12 cellular contexts compared by ENCODE assay signal in the genomic region with DNA sequence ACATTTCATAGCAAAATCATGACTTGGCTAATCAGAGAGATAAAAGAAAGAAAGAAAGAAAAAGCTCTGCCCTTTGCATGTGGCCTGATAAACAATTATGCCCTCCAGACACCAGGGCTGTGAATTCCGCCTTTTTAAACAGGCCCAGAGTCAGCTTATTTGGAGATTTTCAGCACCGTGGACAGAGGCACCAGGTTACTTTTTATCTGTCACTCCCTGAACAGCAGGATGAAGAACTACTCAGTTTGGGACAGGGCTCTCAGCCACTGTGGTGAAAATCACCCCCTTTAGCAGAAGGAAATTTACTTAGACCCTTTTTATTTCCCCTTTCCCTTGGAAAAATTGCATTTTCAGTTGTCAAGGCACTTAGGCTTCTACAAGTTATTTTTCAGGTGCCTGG.
DNase-seq lines count a peak whose midpoint lies in the region; TF ChIP-seq lines count a peak whose summit lies in the region.
"Had no signal": no experiment of that assay in that cellular context is flagged by ENCODE, and none has a peak within 500 bp of the region (broad histone marks: within the 10 kb centered on the region; RNA-seq: fewer than 3 reads in every experiment).

No MANE protein-coding gene starts in this region.

- no peak for TF ChIP-seq CTCF in adrenal gland (IDR thresholded peaks at IDR 0.05)
- no peak for TF ChIP-seq CTCF in liver (IDR thresholded peaks at IDR 0.05; ENCODE audit: low read depth, low read length, missing input control)

- DNase-seq in ELR (ENCODE audit: low read depth), result peak; percentile 13
- peak; percentile 31 to 49 for DNase-seq in Kasumi-1 (lab: John Stamatoyannopoulos, UW)
- DNase-seq in adrenal gland, result peak in 4 of 7 donors; percentile 7 to 24 (median 18)
- DNase-seq in UCSD-AML1 (lab: John Stamatoyannopoulos, UW; ENCODE audit: unreplicated experiment), result no peak
- no peak for DNase-seq in CD8-positive, alpha-beta memory T cell
- no peak for DNase-seq in epidermal melanocyte (ENCODE audit: insufficient read length, low spot score)
- no peak for DNase-seq in NCI-H345 treated with DMSO at 0.1 percent for 48 hours (lab: John Stamatoyannopoulos, UW; ENCODE audit: unreplicated experiment)
- DNase-seq: effector CD4-positive, alpha-beta T cell; NCI-H748 treated with DMSO at 0.1 percent for 48 hours had no signal

- POLR2A ChIA-PET in CD8-positive, alpha-beta memory T cell (lab: Charles Lee), result no interaction called here

- H3K36me3 ChIP-seq in adrenal gland (replicated peaks in 1 of 2) (no peaks in the 10 kb centered on the region), liver (ENCODE audit: control insufficient read depth in 4 of 4, insufficient read depth in 3 of 4, low read depth in 1 of 4, low read length in 3 of 4) (no peaks in the 10 kb centered on the region)
- no peaks in the 10 kb centered on the region for H3K36me3 ChIP-seq in CD8-positive, alpha-beta memory T cell (ENCODE audit: insufficient read depth, low read length)
- H3K36me3 ChIP-seq: thyroid gland had no signal

- H3K27me3 ChIP-seq in adrenal gland (no peaks in the 10 kb centered on the region), liver (ENCODE audit: control insufficient read depth in 4 of 4, insufficient read depth in 4 of 4, low read length in 3 of 4) (no peaks in the 10 kb centered on the region)
- H3K27me3 ChIP-seq in CD8-positive, alpha-beta memory T cell (ENCODE audit: insufficient read depth, low read length, poor library complexity, severe bottlenecking), result no peaks in the 10 kb centered on the region
- H3K27me3 ChIP-seq: thyroid gland had no signal

- H3K9me3 ChIP-seq in adrenal gland (replicated peaks in 1 of 3) (no peaks in the 10 kb centered on the region), liver (ENCODE audit: control insufficient read depth in 4 of 4, low read length in 3 of 4) (no peaks in the 10 kb centered on the region)
- H3K9me3 ChIP-seq in CD8-positive, alpha-beta memory T cell (ENCODE audit: low read length), result no peaks in the 10 kb centered on the region
- H3K9me3 ChIP-seq: thyroid gland had no signal

- no peak for TF ChIP-seq RAD21 in liver (IDR thresholded peaks at IDR 0.05)

- H3K27ac ChIP-seq in adrenal gland (no peak overlapping the region), liver (ENCODE audit: low read depth in 1 of 2, low read length in 2 of 2) (no peak overlapping the region)
- H3K27ac ChIP-seq in CD8-positive, alpha-beta memory T cell (ENCODE audit: low read depth, low read length), result no peak overlapping the region
- H3K27ac ChIP-seq: thyroid gland had no signal

- intact Hi-C loops in adrenal gland (cut with DNase I), result no loop called here

- no peaks in the 10 kb centered on the region for H3K4me1 Mint-ChIP-seq in CD8-positive, alpha-beta memory T cell

- H3K27ac Mint-ChIP-seq in CD8-positive, alpha-beta memory T cell, result no peak overlapping the region

- H3K9me3 Mint-ChIP-seq in CD8-positive, alpha-beta memory T cell, result peaks cover 4 to 14% (median 8%) of the 10 kb centered on the region in 5 donors

- WGBS in adrenal gland, 4 donors, result 12 to 20% (median 17%) methylated on average over 2 of the region's 2 CpGs
- WGBS in liver, result 15% methylated on average over 2 of the region's 2 CpGs

- no peak overlapping the region for H3K4me3 ChIP-seq in adrenal gland
- no peak overlapping the region for H3K4me3 ChIP-seq in liver (ENCODE audit: low read depth in 1 of 3, low read length in 3 of 3)
- H3K4me3 ChIP-seq in CD8-positive, alpha-beta memory T cell (ENCODE audit: low read length), result no peak overlapping the region
- H3K4me3 ChIP-seq: lung, thyroid gland had no signal

- TF ChIP-seq POLR2A in adrenal gland (IDR thresholded peaks at IDR 0.05), result no peak

- no peaks in the 10 kb centered on the region for H3K4me1 ChIP-seq in adrenal gland (replicated peaks in 1 of 2)
- H3K4me1 ChIP-seq in liver (ENCODE audit: control insufficient read depth in 4 of 4, insufficient read depth in 4 of 4, low read length in 3 of 4), result no peaks in the 10 kb centered on the region
- H3K4me1 ChIP-seq in CD8-positive, alpha-beta memory T cell (ENCODE audit: insufficient read depth, low read length), result no peaks in the 10 kb centered on the region
- H3K4me1 ChIP-seq: thyroid gland had no signal

- no peaks in the 10 kb centered on the region for H3K27me3 Mint-ChIP-seq in CD8-positive, alpha-beta memory T cell

- H3K4me3 Mint-ChIP-seq in CD8-positive, alpha-beta memory T cell, result no peak overlapping the region

- H3K36me3 Mint-ChIP-seq in CD8-positive, alpha-beta memory T cell, result no peaks in the 10 kb centered on the region

- no peak overlapping the region for H3K9ac ChIP-seq in liver (ENCODE audit: low read depth in 1 of 2, low read length in 2 of 2)

- CTCF ChIA-PET in CD8-positive, alpha-beta memory T cell (lab: Charles Lee), result no interaction called here

TF ChIP-seq in liver, 16 proteins besides CTCF, POLR2A, EP300 and RAD21:
- TF ChIP-seq, protein P1, sequence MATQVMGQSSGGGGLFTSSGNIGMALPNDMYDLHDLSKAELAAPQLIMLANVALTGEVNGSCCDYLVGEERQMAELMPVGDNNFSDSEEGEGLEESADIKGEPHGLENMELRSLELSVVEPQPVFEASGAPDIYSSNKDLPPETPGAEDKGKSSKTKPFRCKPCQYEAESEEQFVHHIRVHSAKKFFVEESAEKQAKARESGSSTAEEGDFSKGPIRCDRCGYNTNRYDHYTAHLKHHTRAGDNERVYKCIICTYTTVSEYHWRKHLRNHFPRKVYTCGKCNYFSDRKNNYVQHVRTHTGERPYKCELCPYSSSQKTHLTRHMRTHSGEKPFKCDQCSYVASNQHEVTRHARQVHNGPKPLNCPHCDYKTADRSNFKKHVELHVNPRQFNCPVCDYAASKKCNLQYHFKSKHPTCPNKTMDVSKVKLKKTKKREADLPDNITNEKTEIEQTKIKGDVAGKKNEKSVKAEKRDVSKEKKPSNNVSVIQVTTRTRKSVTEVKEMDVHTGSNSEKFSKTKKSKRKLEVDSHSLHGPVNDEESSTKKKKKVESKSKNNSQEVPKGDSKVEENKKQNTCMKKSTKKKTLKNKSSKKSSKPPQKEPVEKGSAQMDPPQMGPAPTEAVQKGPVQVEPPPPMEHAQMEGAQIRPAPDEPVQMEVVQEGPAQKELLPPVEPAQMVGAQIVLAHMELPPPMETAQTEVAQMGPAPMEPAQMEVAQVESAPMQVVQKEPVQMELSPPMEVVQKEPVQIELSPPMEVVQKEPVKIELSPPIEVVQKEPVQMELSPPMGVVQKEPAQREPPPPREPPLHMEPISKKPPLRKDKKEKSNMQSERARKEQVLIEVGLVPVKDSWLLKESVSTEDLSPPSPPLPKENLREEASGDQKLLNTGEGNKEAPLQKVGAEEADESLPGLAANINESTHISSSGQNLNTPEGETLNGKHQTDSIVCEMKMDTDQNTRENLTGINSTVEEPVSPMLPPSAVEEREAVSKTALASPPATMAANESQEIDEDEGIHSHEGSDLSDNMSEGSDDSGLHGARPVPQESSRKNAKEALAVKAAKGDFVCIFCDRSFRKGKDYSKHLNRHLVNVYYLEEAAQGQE (IDR thresholded peaks at IDR 0.05), result peak; percentile 99
- no peak for TF ChIP-seq FOXA2 (IDR thresholded peaks at IDR 0.05)

Comparison
In these comparisons a context has a peak if more than half of its experiments do, and no peak if none do; other contexts are left out.
1. DNase-seq: peak in ELR (single experiment), Kasumi-1 (2 of 2) and adrenal gland (4 of 7); none in UCSD-AML1 (single experiment), CD8-positive, alpha-beta memory T cell (0 of 5), epidermal melanocyte (single experiment) and NCI-H345 treated with DMSO at 0.1 percent for 48 hours (single experiment).